In the genomic region with DNA sequence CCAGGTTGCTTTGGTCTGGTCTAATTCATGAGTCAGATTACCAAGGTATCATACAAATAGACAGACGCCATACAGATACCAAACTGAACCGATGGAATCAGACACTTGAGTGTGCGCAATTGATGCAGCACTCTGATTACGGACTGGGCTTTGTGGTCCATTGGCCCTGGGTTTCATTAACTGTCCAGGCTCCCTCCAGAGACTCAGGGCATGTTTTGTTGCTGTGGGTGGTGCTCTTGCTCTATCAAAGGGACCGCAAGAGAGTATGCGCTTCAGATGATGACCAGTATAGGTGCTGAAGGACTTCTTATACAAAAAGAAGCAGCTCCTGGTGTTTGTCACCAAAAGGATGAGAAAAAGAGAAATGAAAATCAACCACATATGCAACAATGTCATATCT, we compare ENCODE assay signal across 9 cellular contexts. TPM values are rescaled to one million over a fixed set of nuclear protein-coding genes. Genes with fewer than 3 reads are reported as not detected.
DNase-seq lines count a peak whose midpoint lies in the region; ATAC-seq and TF ChIP-seq lines count a peak whose summit lies in the region.
"Had no signal": no experiment of that assay in that cellular context is flagged by ENCODE, and none has a peak within 500 bp of the region (broad histone marks: within the 10 kb centered on the region; RNA-seq: fewer than 3 reads in every experiment).

No MANE protein-coding gene starts in this region.

- ATAC-seq in activated CD4-positive, alpha-beta T cell treated with anti-CD3 and anti-CD28 coated beads for 36 hours, result peak; percentile 54
- peak; percentile 9 for ATAC-seq in HG02981 (IDR thresholded peaks at IDR 0.05; ENCODE audit: unreplicated experiment)
- ATAC-seq in mucosa of descending colon, result peak; percentile 27
- no peak for ATAC-seq in HG03045 (IDR thresholded peaks at IDR 0.05; ENCODE audit: unreplicated experiment)
- ATAC-seq in stimulated activated effector memory CD8-positive, alpha-beta T cell treated with anti-CD3 and anti-CD28 coated beads, Interleukin-12 subunit alpha, Interleukin-12 subunit beta, amount 100 ng/mL, for 72 hours, result no peak

- intact Hi-C loops in activated CD4-positive, alpha-beta T cell treated with anti-CD3 and anti-CD28 coated beads for 36 hours (cut with DNase I, micrococcal nuclease), result loop anchor here (1.0 to 5.0 kb wide), 16 partner anchors 57 to 1007 kb away; a partner anchor contains a TSS
- intact Hi-C loops in mucosa of descending colon (cut with DNase I, micrococcal nuclease), result loop anchor here (5.0 kb wide), 1 partner anchor 567 kb away; no protein-coding TSS in a partner anchor

- no peaks in the 10 kb centered on the region for H3K9me3 Mint-ChIP-seq in activated CD4-positive, alpha-beta T cell treated with anti-CD3 and anti-CD28 coated beads for 36 hours (ENCODE audit: low read depth)
- no peaks in the 10 kb centered on the region for H3K9me3 Mint-ChIP-seq in stimulated activated effector memory CD8-positive, alpha-beta T cell treated with anti-CD3 and anti-CD28 coated beads, Interleukin-12 subunit alpha, Interleukin-12 subunit beta, amount 100 ng/mL, for 72 hours

- CTCF ChIA-PET in activated CD4-positive, alpha-beta T cell treated with anti-CD3 and anti-CD28 coated beads for 36 hours (lab: Charles Lee), result interaction anchor here (0.6 to 7.6 kb wide), 45 partner anchors 9 to 953 kb away, joined by 3 to 127 read pairs (median 4); no protein-coding TSS in a partner anchor

- no peaks in the 10 kb centered on the region for H3K4me1 ChIP-seq in mucosa of descending colon (ENCODE audit: low read depth)

- H3K36me3 Mint-ChIP-seq in activated CD4-positive, alpha-beta T cell treated with anti-CD3 and anti-CD28 coated beads for 36 hours (ENCODE audit: low read depth), result no peaks in the 10 kb centered on the region
- H3K36me3 Mint-ChIP-seq in stimulated activated effector memory CD8-positive, alpha-beta T cell treated with anti-CD3 and anti-CD28 coated beads, Interleukin-12 subunit alpha, Interleukin-12 subunit beta, amount 100 ng/mL, for 72 hours, result no peaks in the 10 kb centered on the region

- H3K4me1 Mint-ChIP-seq in activated CD4-positive, alpha-beta T cell treated with anti-CD3 and anti-CD28 coated beads for 36 hours, result peaks cover 19% of the 10 kb centered on the region
- H3K4me1 Mint-ChIP-seq in stimulated activated effector memory CD8-positive, alpha-beta T cell treated with anti-CD3 and anti-CD28 coated beads, Interleukin-12 subunit alpha, Interleukin-12 subunit beta, amount 100 ng/mL, for 72 hours, result peaks cover 21% of the 10 kb centered on the region

- peak overlapping the region; percentile 16 for H3K27ac Mint-ChIP-seq in activated CD4-positive, alpha-beta T cell treated with anti-CD3 and anti-CD28 coated beads for 36 hours
- no peak overlapping the region for H3K27ac Mint-ChIP-seq in stimulated activated effector memory CD8-positive, alpha-beta T cell treated with anti-CD3 and anti-CD28 coated beads, Interleukin-12 subunit alpha, Interleukin-12 subunit beta, amount 100 ng/mL, for 72 hours

- no peaks in the 10 kb centered on the region for H3K9me3 ChIP-seq in mucosa of descending colon

- no peaks in the 10 kb centered on the region for H3K36me3 ChIP-seq in mucosa of descending colon (ENCODE audit: low read depth)

- TF ChIP-seq CTCF in mucosa of descending colon (IDR thresholded peaks at IDR 0.05), result no peak

- H3K27me3 Mint-ChIP-seq in activated CD4-positive, alpha-beta T cell treated with anti-CD3 and anti-CD28 coated beads for 36 hours, result no peaks in the 10 kb centered on the region

- DNase-seq in activated CD4-positive, alpha-beta T cell treated with anti-CD3 and anti-CD28 coated beads for 36 hours, result peak; percentile 41
- DNase-seq in activated CD4-positive, alpha-beta T cell treated with anti-CD3 and anti-CD28 coated beads, Interleukin-2, amount 50 U/mL, for 4 hours, result no peak
- DNase-seq in SK-N-DZ (ENCODE audit: low spot score), result peak; percentile 15
- DNase-seq in mucosa of descending colon, result peak in 1 of 3 donors; percentile 10
- DNase-seq in stimulated activated effector memory CD8-positive, alpha-beta T cell treated with anti-CD3 and anti-CD28 coated beads, Interleukin-12 subunit alpha, Interleukin-12 subunit beta, amount 100 ng/mL, for 72 hours (ENCODE audit: low spot score in 2 of 2), result no peak
- DNase-seq in HuH-7.5 (ENCODE audit: low spot score), result no peak
- DNase-seq: NCI-H1436 treated with DMSO at 0.1 percent for 48 hours had no signal

- no peak overlapping the region for H3K4me3 ChIP-seq in mucosa of descending colon

- POLR2A ChIA-PET in activated CD4-positive, alpha-beta T cell treated with anti-CD3 and anti-CD28 coated beads for 36 hours (lab: Charles Lee), result interaction anchor here (1.0 kb wide), 1 partner anchor 335 kb away, joined by 3 read pairs; no protein-coding TSS in a partner anchor

- no peak overlapping the region for H3K4me3 Mint-ChIP-seq in activated CD4-positive, alpha-beta T cell treated with anti-CD3 and anti-CD28 coated beads for 36 hours
- H3K4me3 Mint-ChIP-seq in stimulated activated effector memory CD8-positive, alpha-beta T cell treated with anti-CD3 and anti-CD28 coated beads, Interleukin-12 subunit alpha, Interleukin-12 subunit beta, amount 100 ng/mL, for 72 hours, result no peak overlapping the region

RNA-seq across cellular contexts. Expression of a gene that starts 36.9 kb away (rescaled TPM):
- total RNA-seq in activated CD4-positive, alpha-beta T cell treated with anti-CD3 and anti-CD28 coated beads for 36 hours, result 1 to 10 TPM; 3.7 to 5.7 TPM
- not detected in 2 replicates for polyA plus RNA-seq in SK-N-DZ (2014; cell fraction: cytosol; rRNA removed)
- not detected in 2 replicates for polyA plus RNA-seq in SK-N-DZ (2014; cell fraction: nucleus; rRNA removed)
- under 1 TPM in 1 of 3 donors, not detected in 2; 0.31 TPM for total RNA-seq in mucosa of descending colon

Comparison
In these comparisons a context has a peak if more than half of its experiments do, and no peak if none do; other contexts are left out.
1. DNase-seq: peak in activated CD4-positive, alpha-beta T cell treated with anti-CD3 and anti-CD28 coated beads for 36 hours (single experiment) and SK-N-DZ (single experiment); none in activated CD4-positive, alpha-beta T cell treated with anti-CD3 and anti-CD28 coated beads, Interleukin-2, amount 50 U/mL, for 4 hours (0 of 2), stimulated activated effector memory CD8-positive, alpha-beta T cell treated with anti-CD3 and anti-CD28 coated beads, Interleukin-12 subunit alpha, Interleukin-12 subunit beta, amount 100 ng/mL, for 72 hours (0 of 2) and HuH-7.5 (single experiment).
2. ATAC-seq: peak in activated CD4-positive, alpha-beta T cell treated with anti-CD3 and anti-CD28 coated beads for 36 hours (single experiment), HG02981 (single experiment) and mucosa of descending colon (single experiment); none in HG03045 (single experiment) and stimulated activated effector memory CD8-positive, alpha-beta T cell treated with anti-CD3 and anti-CD28 coated beads, Interleukin-12 subunit alpha, Interleukin-12 subunit beta, amount 100 ng/mL, for 72 hours (single experiment).